ENCODE assay signal across 15 cellular contexts in the genomic region with DNA sequence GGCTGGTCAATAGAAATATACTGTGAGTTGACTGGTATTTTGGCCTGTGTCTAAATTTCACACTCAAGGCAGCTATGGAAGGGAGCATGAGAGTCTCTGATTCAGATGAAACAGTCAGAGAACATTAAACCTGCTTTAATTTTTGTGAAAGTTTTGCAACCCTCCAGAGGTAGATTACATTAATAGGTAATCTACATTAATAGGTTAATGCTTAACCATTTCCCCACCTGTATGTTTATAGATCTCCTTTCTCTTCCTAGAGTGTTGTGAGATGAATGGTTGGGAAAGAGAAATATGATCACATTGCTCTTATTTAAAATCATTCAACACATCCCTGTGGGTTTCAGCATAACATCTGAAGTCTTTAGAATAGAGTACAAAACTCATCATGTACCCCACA.
DNase-seq lines count a peak whose midpoint lies in the region; FAIRE-seq and TF ChIP-seq lines count a peak whose summit lies in the region.
"Had no signal": no experiment of that assay in that cellular context is flagged by ENCODE, and none has a peak within 500 bp of the region (broad histone marks: within the 10 kb centered on the region; RNA-seq: fewer than 3 reads in every experiment).

No MANE protein-coding gene starts in this region.

- no peaks in the 10 kb centered on the region for H3K9me3 Mint-ChIP-seq in Calu3 (ENCODE audit: low read depth, unreplicated experiment)
- H3K9me3 Mint-ChIP-seq: CD4-positive, alpha-beta memory T cell; H9 had no signal

- DNase-seq in Calu3 (no peak), HT-29 (ENCODE audit: low spot score) (peak; percentile 49), brain microvascular endothelial cell (no peak), urothelium cell line (ENCODE audit: low spot score) (no peak), H7 (no peak)
- no peak for DNase-seq in effector CD8-positive, alpha-beta T cell (lab: John Stamatoyannopoulos, UW)
- DNase-seq: BE2C; CD4-positive, alpha-beta memory T cell; DMS53; GF-D8; H9 had no signal

- H3K27ac ChIP-seq in brain microvascular endothelial cell, result peak overlapping the region; percentile 10
- H3K27ac ChIP-seq in mesodermal cell (ENCODE audit: low read depth, low read length, severe bottlenecking), result peak overlapping the region; percentile 24
- H3K27ac ChIP-seq: C4-2B had no signal

- no peak overlapping the region for H3K4me3 ChIP-seq in brain microvascular endothelial cell (ENCODE audit: low read depth, low read length)
- H3K4me3 ChIP-seq in mesodermal cell (ENCODE audit: extremely low read depth, insufficient read depth, low read length, poor library complexity, severe bottlenecking), result no peak overlapping the region
- H3K4me3 ChIP-seq in H7 (ENCODE audit: insufficient read depth, low read depth, low read length), result no peak overlapping the region

- TF ChIP-seq CTCF in Calu3 (IDR thresholded peaks at IDR 0.05; ENCODE audit: unreplicated experiment) (no peak), brain microvascular endothelial cell (IDR thresholded peaks at IDR 0.05; ENCODE audit: low read depth, low read length, missing control alignments) (no peak)

- CTCF ChIA-PET in Calu3 (lab: Charles Lee), result interaction anchor here (0.6 to 1.1 kb wide), 2 partner anchors 26 to 1425 kb away, joined by 4 to 9 read pairs; no protein-coding TSS in a partner anchor

- H3K4me3 Mint-ChIP-seq in Calu3 (ENCODE audit: low read depth, unreplicated experiment), result peak overlapping the region; percentile 24
- H3K4me3 Mint-ChIP-seq: CD4-positive, alpha-beta memory T cell; H9 had no signal

- H3K36me3 ChIP-seq in brain microvascular endothelial cell (replicated peaks) (no peaks in the 10 kb centered on the region), mesodermal cell (ENCODE audit: control insufficient read depth, insufficient read depth, low read length) (no peaks in the 10 kb centered on the region), H7 (replicated peaks; ENCODE audit: control insufficient read depth, insufficient read depth, low read length) (no peaks in the 10 kb centered on the region)
- H3K36me3 ChIP-seq: BE2C had no signal

- H3K27me3 ChIP-seq in brain microvascular endothelial cell (replicated peaks) (no peaks in the 10 kb centered on the region), H7 (ENCODE audit: control insufficient read depth, insufficient read depth, low read length) (no peaks in the 10 kb centered on the region)
- H3K27me3 ChIP-seq: BE2C had no signal

- FAIRE-seq in urothelium cell line (lab: Jason Lieb, UNC), result no peak
- FAIRE-seq: A204.1, HepG2 had no signal

- in situ Hi-C loops in brain microvascular endothelial cell (cut with HindIII; ENCODE audit: low pct_ligation_motif_present, low sequenced_read_pairs), result no loop called here

- no peaks in the 10 kb centered on the region for H3K27me3 Mint-ChIP-seq in Calu3 (ENCODE audit: unreplicated experiment)

- peak overlapping the region; percentile 97 for H3K27ac Mint-ChIP-seq in Calu3 (ENCODE audit: unreplicated experiment)
- H3K27ac Mint-ChIP-seq: CD4-positive, alpha-beta memory T cell; H9 had no signal

- peaks cover 19% of the 10 kb centered on the region for H3K36me3 Mint-ChIP-seq in Calu3 (ENCODE audit: insufficient read depth, unreplicated experiment)
- H3K36me3 Mint-ChIP-seq: CD4-positive, alpha-beta memory T cell had no signal

- H3K4me1 ChIP-seq in mesodermal cell (ENCODE audit: control insufficient read depth, insufficient read depth, low read length, poor library complexity, severe bottlenecking), result peaks cover 13% of the 10 kb centered on the region
- H3K4me1 ChIP-seq: BE2C had no signal

- no peaks in the 10 kb centered on the region for H3K9me3 ChIP-seq in mesodermal cell (ENCODE audit: control insufficient read depth, low read length)
- H3K9me3 ChIP-seq: BE2C had no signal

- peaks cover 69% of the 10 kb centered on the region for H3K4me1 Mint-ChIP-seq in Calu3 (ENCODE audit: low read depth, unreplicated experiment)

- no TSS peak for BruUV-seq in Calu3 (replicated peaks; lab: Mats Ljungman, UMichigan)

- intact Hi-C loops in Calu3 (cut with micrococcal nuclease; ENCODE audit: unreplicated experiment), result loop anchor here (10.0 kb wide), 1 partner anchor 359 kb away; no protein-coding TSS in a partner anchor
